In genomic region chr4:5568336-5568735, GRCh38 we compare ENCODE assay signal across 33 cellular contexts.
"Had no signal": no experiment of that assay in that cellular context is flagged by ENCODE, and none has a peak within 500 bp of the region (broad histone marks: within the 10 kb centered on the region; RNA-seq: fewer than 3 reads in every experiment).

No MANE protein-coding gene starts in this region.

- H3K4me3 ChIP-seq: adrenal gland, ascending aorta, body of pancreas, breast epithelium, cardiac muscle cell had no signal

- ATAC-seq: activated naive CD4-positive, alpha-beta T cell treated with anti-CD3 and anti-CD28 coated beads, Interleukin-2, amount 50 U/mL, for 72 hours; activated naive CD8-positive, alpha-beta T cell treated with anti-CD3 and anti-CD28 coated beads, Interleukin-2, amount 50 U/mL, for 24 hours; activated T-cell treated with anti-CD3 and anti-CD28 coated beads, Interleukin-2, amount 50 U/mL, for 4 hours; activated T-cell treated with anti-CD3 and anti-CD28 coated beads, Interleukin-2, amount 50 U/mL, for 72 hours; activated T-helper 17 cell treated with anti-CD3 and anti-CD28 coated beads, Interleukin-2, amount 50 U/mL, for 72 hours; body of pancreas had no signal

- H3K27ac ChIP-seq: adrenal gland, ascending aorta, body of pancreas, brain microvascular endothelial cell, breast epithelium, cardiac muscle cell had no signal

- DNase-seq: activated effector memory CD4-positive, alpha-beta T cell treated with anti-CD3 and anti-CD28 coated beads, Interleukin-2, amount 50 U/mL, for 16 hours; activated effector memory CD4-positive, alpha-beta T cell treated with Interleukin-2 at 50 U/mL for 16 hours; activated gamma-delta T cell; activated gamma-delta T cell treated with Interleukin-2 at 50 U/mL for 16 hours; activated naive CD4-positive, alpha-beta T cell; activated naive CD4-positive, alpha-beta T cell treated with anti-CD3 and anti-CD28 coated beads for 36 hours; activated naive CD4-positive, alpha-beta T cell treated with anti-CD3 and anti-CD28 coated beads, Interleukin-2, amount 10 ng/mL, durations not matched to agents 7 days and 5 days; activated naive CD4-positive, alpha-beta T cell treated with anti-CD3 and anti-CD28 coated beads, Interleukin-2, amount 50 U/mL, for 16 hours; activated naive CD4-positive, alpha-beta T cell treated with Interleukin-2 at 50 U/mL for 16 hours; activated naive CD8-positive, alpha-beta T cell treated with anti-CD3 and anti-CD28 coated beads for 36 hours; activated naive CD8-positive, alpha-beta T cell treated with anti-CD3 and anti-CD28 coated beads, Interleukin-2, amount 10 ng/mL, durations not matched to agents 7 days and 5 days; activated naive CD8-positive, alpha-beta T cell treated with anti-CD3 and anti-CD28 coated beads, Interleukin-2, amount 50 U/mL, for 24 hours; activated T-cell treated with anti-CD3 and anti-CD28 coated beads for 4 hours; activated T-cell treated with anti-CD3 and anti-CD28 coated beads, Interleukin-2, amount 50 U/mL, for 1 hour; activated T-cell treated with anti-CD3 and anti-CD28 coated beads, Interleukin-2, amount 50 U/mL, for 24 hours; activated T-cell treated with anti-CD3 and anti-CD28 coated beads, Interleukin-2, amount 50 U/mL, for 4 hours; activated T-cell treated with anti-CD3 and anti-CD28 coated beads, Interleukin-2, amount 50 U/mL, for 48 hours; activated T-cell treated with anti-CD3 and anti-CD28 coated beads, Interleukin-2, amount 50 U/mL, for 72 hours; adrenal gland; amniotic stem cell; amygdala; anterior cingulate cortex; aorta; body of pancreas; brain microvascular endothelial cell; caudate nucleus; central memory CD4-positive, alpha-beta T cell; cerebellar nuclear complex had no signal

- H3K27me3 ChIP-seq: adrenal gland, ascending aorta, body of pancreas, brain microvascular endothelial cell, breast epithelium, cardiac muscle cell had no signal

- H3K9me3 ChIP-seq: adrenal gland, ascending aorta, body of pancreas had no signal

- H3K36me3 ChIP-seq: adrenal gland, cardiac muscle cell had no signal

- H3K4me1 ChIP-seq: adrenal gland, ascending aorta, body of pancreas had no signal
